In the genomic region with DNA sequence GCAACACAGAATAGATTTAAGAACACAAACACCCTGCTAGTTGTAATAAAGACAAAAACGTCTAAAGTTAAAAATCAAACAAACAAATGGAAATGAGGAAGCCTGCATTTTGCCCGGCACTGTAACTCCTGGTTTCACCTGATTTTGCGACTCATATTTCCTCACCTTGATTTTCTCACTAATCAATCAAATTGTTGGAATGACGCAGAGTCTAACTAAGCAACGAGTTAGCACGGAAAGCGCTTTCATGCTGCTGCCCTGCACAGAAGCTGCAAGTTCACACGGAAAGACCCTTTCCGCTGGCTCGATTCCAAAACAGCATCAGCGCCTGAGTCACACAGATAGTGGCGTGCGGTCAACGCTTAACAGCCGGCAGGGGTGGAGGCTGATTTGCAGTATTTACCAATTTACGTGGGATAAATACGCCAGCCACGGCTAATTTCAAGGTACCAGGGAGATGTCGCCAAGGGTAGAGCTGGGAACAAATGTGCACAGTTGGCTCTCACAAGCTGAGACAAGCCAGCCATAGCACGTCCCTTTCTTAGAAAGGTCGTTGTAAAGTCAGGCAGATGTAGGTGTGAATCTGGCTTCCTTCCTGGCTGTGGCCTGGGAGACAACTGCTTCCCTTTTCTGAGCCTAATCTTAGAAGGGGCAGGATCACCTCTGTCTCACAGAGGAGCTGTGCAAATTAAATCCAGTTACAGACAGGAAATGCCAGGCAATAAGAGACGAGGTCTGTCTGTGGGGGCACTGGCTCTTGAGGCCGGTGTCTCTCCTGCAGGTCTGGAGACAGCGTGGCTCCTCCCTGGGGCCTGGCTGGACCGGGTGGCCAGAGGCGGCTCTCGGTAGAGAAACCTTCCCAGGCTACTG, we compare ENCODE assay signal across 8 cellular contexts.
DNase-seq lines count a peak whose midpoint lies in the region; ATAC-seq and TF ChIP-seq lines count a peak whose summit lies in the region.

No MANE protein-coding gene starts in this region.

- H3K9ac ChIP-seq in mesenchymal stem cell (ENCODE audit: low read length): no peak overlapping the region

- H3K18ac ChIP-seq in mesenchymal stem cell (ENCODE audit: low read depth in 1 of 2, low read length in 2 of 2): no peak overlapping the region

- H3K14ac ChIP-seq in mesenchymal stem cell (ENCODE audit: low read length in 2 of 2): no peak overlapping the region

- H3K23ac ChIP-seq in mesenchymal stem cell (ENCODE audit: low read length in 2 of 2): no peak overlapping the region

- H2BK120ac ChIP-seq in mesenchymal stem cell (ENCODE audit: low read depth, low read length): no peak overlapping the region

- no peak overlapping the region for H4K8ac ChIP-seq in mesenchymal stem cell (ENCODE audit: low read length)

- H3K4ac ChIP-seq in mesenchymal stem cell (ENCODE audit: low read depth in 1 of 2, low read length in 2 of 2): no peak overlapping the region

- H2BK12ac ChIP-seq in mesenchymal stem cell (ENCODE audit: low read length in 2 of 2): no peak overlapping the region

- no peak overlapping the region for H2BK15ac ChIP-seq in mesenchymal stem cell (ENCODE audit: low read depth, poor library complexity, severe bottlenecking)

- H2AK5ac ChIP-seq in mesenchymal stem cell (ENCODE audit: low read length, severe bottlenecking): no peak overlapping the region

- ATAC-seq in GM21529 (IDR thresholded peaks at IDR 0.05; ENCODE audit: unreplicated experiment) (peak; percentile 70), GM21526 (IDR thresholded peaks at IDR 0.05; ENCODE audit: low FRiP score, unreplicated experiment) (no peak)

- H3K27me3 ChIP-seq in mesenchymal stem cell (ENCODE audit: control insufficient read depth in 1 of 2, insufficient read depth in 1 of 2, low read length in 2 of 2): peaks cover 39 to 88% of the 10 kb centered on the region in 2 experiments

- peak overlapping the region; percentile 40 for H3K4me2 ChIP-seq in mesenchymal stem cell (ENCODE audit: low read length, poor library complexity, severe bottlenecking)

- no peaks in the 10 kb centered on the region for H3K9me3 ChIP-seq in mesenchymal stem cell (ENCODE audit: control insufficient read depth, low read length)

- no peaks in the 10 kb centered on the region for H3K36me3 ChIP-seq in mesenchymal stem cell (ENCODE audit: control insufficient read depth in 1 of 2, insufficient read depth in 2 of 2, low read depth in 1 of 2, low read length in 2 of 2)

- H2AFZ ChIP-seq in mesenchymal stem cell (ENCODE audit: low read depth, low read length): no peak overlapping the region

- no peak overlapping the region for H3K27ac ChIP-seq in mesenchymal stem cell (ENCODE audit: low read length, poor library complexity, severe bottlenecking)

- TF ChIP-seq CTCF in cardiac fibroblast (IDR thresholded peaks at IDR 0.05; ENCODE audit: low read depth, low read length): no peak

- DNase-seq in COLO829 (ENCODE audit: low spot score): peak; percentile 66
- peak; percentile 88 for DNase-seq in M059J (ENCODE audit: low read depth)
- DNase-seq in activated CD4-positive, CD25-positive, alpha-beta regulatory T cell (lab: John Stamatoyannopoulos, UW): peak; percentile 41 to 58 (median 56)
- peak; percentile 74 to 88 for DNase-seq in cardiac fibroblast (ENCODE audit: low read depth in 2 of 2)
- DNase-seq in mesenchymal stem cell: peak; percentile 96
- peak; percentile 81 to 85 for DNase-seq in stimulated activated CD8-positive, alpha-beta memory T cell treated with anti-CD3 and anti-CD28 coated beads, Interleukin-7, amount 100 ng/mL, for 4 hours (ENCODE audit: low read depth in 2 of 2)

- no peak overlapping the region for H4K91ac ChIP-seq in mesenchymal stem cell (ENCODE audit: low read length)

- no peak overlapping the region for H2BK5ac ChIP-seq in mesenchymal stem cell (ENCODE audit: low read depth, low read length, poor library complexity, severe bottlenecking)

- H3K4me3 ChIP-seq in cardiac fibroblast (replicated peaks in 1 of 2; ENCODE audit: low read depth in 2 of 2, low read length in 2 of 2) (no peak overlapping the region), mesenchymal stem cell (ENCODE audit: insufficient read depth in 1 of 2, low read depth in 1 of 2, low read length in 2 of 2) (peak overlapping the region in 1 of 2 experiments; percentile 27)

- 42% methylated on average over 27 of the region's 27 CpGs for WGBS in mesenchymal stem cell

- no peaks in the 10 kb centered on the region for H3K79me1 ChIP-seq in mesenchymal stem cell (replicated peaks; ENCODE audit: low read length, poor library complexity, severe bottlenecking)

- peaks cover 22% of the 10 kb centered on the region for H3K4me1 ChIP-seq in mesenchymal stem cell (ENCODE audit: control insufficient read depth, insufficient read depth, low read depth, low read length)
